ENCODE assay signal across 27 cellular contexts in the genomic region with DNA sequence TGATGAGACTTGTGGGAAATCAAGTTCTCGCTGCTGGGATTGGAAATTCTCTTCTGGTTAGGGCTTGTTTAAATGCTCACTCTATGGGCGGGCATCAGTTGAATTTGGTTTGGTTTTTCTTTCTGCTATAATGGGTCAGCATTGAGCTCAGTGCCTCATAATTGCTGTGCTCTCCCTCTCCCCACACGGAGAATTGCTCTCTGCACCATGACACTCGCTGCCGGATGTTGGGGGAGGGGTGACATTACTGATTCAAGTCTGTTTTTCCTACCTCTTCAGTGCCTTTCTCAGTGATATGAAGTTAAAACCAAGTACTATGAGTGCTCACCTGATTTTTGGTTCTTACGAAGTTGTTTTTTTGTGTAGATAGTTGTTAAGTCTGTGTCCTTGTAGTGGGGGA.
A peak's percentile ranks its signal among the peaks of the same experiment; 100 is the strongest.
DNase-seq lines count a peak whose midpoint lies in the region; ATAC-seq, FAIRE-seq and TF ChIP-seq lines count a peak whose summit lies in the region.
"Had no signal": no experiment of that assay in that cellular context is flagged by ENCODE, and none has a peak within 500 bp of the region (broad histone marks: within the 10 kb centered on the region; RNA-seq: fewer than 3 reads in every experiment).

No MANE protein-coding gene starts in this region.

- H2BK15ac ChIP-seq in H9 (ENCODE audit: low read depth, low read length): no peak overlapping the region

- H4K20me1 ChIP-seq in HepG2 (ENCODE audit: insufficient read depth, low read length) (no peaks in the 10 kb centered on the region), H9 (ENCODE audit: control insufficient read depth, insufficient read depth, insufficient read length) (no peaks in the 10 kb centered on the region), neural progenitor cell (ENCODE audit: low read depth) (no peaks in the 10 kb centered on the region)
- H4K20me1 ChIP-seq: BLaER1 had no signal

- 25% methylated on average over 6 of the region's 6 CpGs for WGBS in HepG2 (ENCODE audit: low lambda C conversion rate)
- 79% methylated on average over 4 of the region's 6 CpGs for WGBS in right lobe of liver (ENCODE audit: insufficient coverage, low coverage, low lambda C conversion rate, missing lambda C conversion rate)
- WGBS in H9 (ENCODE audit: extremely low coverage, insufficient read length, low lambda C conversion rate): no CpG with 5 or more reads among the region's 6 CpGs

- H2BK12ac ChIP-seq in H9 (ENCODE audit: insufficient read length, low read depth, low read length): no peak overlapping the region

- TF ChIP-seq RAD21 in HepG2 (CRISPR knock-in tag; IDR thresholded peaks at IDR 0.05): no peak

- H3K9me3 ChIP-seq in HepG2 (ENCODE audit: low read length): no peaks in the 10 kb centered on the region
- no peaks in the 10 kb centered on the region for H3K9me3 ChIP-seq in right lobe of liver
- no peaks in the 10 kb centered on the region for H3K9me3 ChIP-seq in H9 (ENCODE audit: control insufficient read depth, low read depth, low read length)
- no peaks in the 10 kb centered on the region for H3K9me3 ChIP-seq in neural progenitor cell (ENCODE audit: low read depth)
- H3K9me3 ChIP-seq: BE2C, BLaER1 had no signal

- no peaks in the 10 kb centered on the region for H3K79me1 ChIP-seq in H9 (ENCODE audit: insufficient read depth, low read depth, low read length, poor library complexity, severe bottlenecking)

- H2BK120ac ChIP-seq in H9 (ENCODE audit: low read depth, low read length, poor library complexity, severe bottlenecking): no peak overlapping the region

- FAIRE-seq in HepG2 (lab: Jason Lieb, UNC) (no peak), GM12892 (lab: Jason Lieb, UNC) (no peak)
- FAIRE-seq: A204.1, GM12878, GM19239 had no signal

- no peak overlapping the region for H3K56ac ChIP-seq in H9 (ENCODE audit: insufficient read length, low read depth, low read length)

- in situ Hi-C loops in HepG2 (cut with HindIII; ENCODE audit: extremely low pct_ligation_motif_present, low pct_unique_long_range_greater_than_20kb): no loop called here

- no peak overlapping the region for H4K5ac ChIP-seq in H9 (ENCODE audit: insufficient read length, low read depth, low read length)

- H3K27me3 ChIP-seq in HepG2 (ENCODE audit: control insufficient read depth in 1 of 2, insufficient read depth in 2 of 2, low read length in 2 of 2): no peaks in the 10 kb centered on the region; a peak in 1 of 5 replicates
- H3K27me3 ChIP-seq in right lobe of liver: no peaks in the 10 kb centered on the region
- H3K27me3 ChIP-seq in H9 (ENCODE audit: insufficient read depth, low read length): no peaks in the 10 kb centered on the region
- no peaks in the 10 kb centered on the region for H3K27me3 ChIP-seq in neural progenitor cell
- H3K27me3 ChIP-seq: BE2C, BLaER1 had no signal

- peaks cover 12% of the 10 kb centered on the region for H3K4me1 ChIP-seq in HepG2 (ENCODE audit: insufficient read depth, low read length)
- H3K4me1 ChIP-seq in right lobe of liver: peaks cover 0 to 13% (median 0%) of the 10 kb centered on the region in 4 donors
- no peaks in the 10 kb centered on the region for H3K4me1 ChIP-seq in H9 (ENCODE audit: insufficient read depth, low read length)
- H3K4me1 ChIP-seq in neural progenitor cell: peaks cover 25% of the 10 kb centered on the region
- H3K4me1 ChIP-seq: BLaER1 had no signal

- H3K27me3 Mint-ChIP-seq in H9 (ENCODE audit: low read depth) (no peaks in the 10 kb centered on the region), neural progenitor cell (ENCODE audit: insufficient read depth, low read depth) (peaks cover 2% of the 10 kb centered on the region)
- H3K27me3 Mint-ChIP-seq: CD4-positive, CD25-positive, alpha-beta regulatory T cell had no signal

- no peaks in the 10 kb centered on the region for H3K23me2 ChIP-seq in H9 (ENCODE audit: insufficient read length, low read depth, low read length, poor library complexity, severe bottlenecking)

- no peak overlapping the region for H3K27ac ChIP-seq in HepG2 (ENCODE audit: extremely low read length, insufficient read depth, low read length)
- H3K27ac ChIP-seq in right lobe of liver: no peak overlapping the region
- H3K27ac ChIP-seq in H9 (ENCODE audit: insufficient read length, low read depth, low read length): no peak overlapping the region
- no peak overlapping the region for H3K27ac ChIP-seq in neural progenitor cell
- H3K27ac ChIP-seq: BLaER1 had no signal

- no peaks in the 10 kb centered on the region for H3K36me3 Mint-ChIP-seq in H9 (ENCODE audit: insufficient read depth in 1 of 3, low read depth in 3 of 3)
- no peaks in the 10 kb centered on the region for H3K36me3 Mint-ChIP-seq in neural progenitor cell
- H3K36me3 Mint-ChIP-seq: CD14-positive monocyte; CD4-positive, alpha-beta memory T cell; CD4-positive, CD25-positive, alpha-beta regulatory T cell; CD8-positive, alpha-beta memory T cell had no signal

- intact Hi-C loops in HepG2 (cut with micrococcal nuclease; ENCODE audit: unreplicated experiment) (no loop called here), right lobe of liver (cut with DNase I) (no loop called here)

- no peak for DNase-seq in HepG2 (ENCODE audit: low spot score)
- DNase-seq in right lobe of liver: no peak
- no peak for DNase-seq in H9
- DNase-seq in neural progenitor cell (ENCODE audit: low spot score): no peak
- no peak for DNase-seq in dedifferentiated amniotic fluid mesenchymal stem cell (ENCODE audit: extremely low spot score)
- no peak for DNase-seq in NCI-H2171 (lab: John Stamatoyannopoulos, UW)
- DNase-seq in GM12892 (ENCODE audit: insufficient read length): no peak
- DNase-seq: 8988T; ACHN; BE2C; C1 segment of cervical spinal cord; CD4-positive, alpha-beta memory T cell; CD4-positive, CD25-positive, alpha-beta regulatory T cell; CD8-positive, alpha-beta memory T cell; COR-L47; DMS 273 treated with DMSO at 0.1 percent for 48 hours; DMS153; DMS53; DMS79; DND-41; EL; GDM1 had no signal

- ATAC-seq in HepG2: peak; percentile 72
- no peak for ATAC-seq in right lobe of liver
- ATAC-seq: GM12878 had no signal

- H3K4me1 Mint-ChIP-seq in H9: peaks cover 11 to 19% of the 10 kb centered on the region in 2 experiments
- peaks cover 22% of the 10 kb centered on the region for H3K4me1 Mint-ChIP-seq in neural progenitor cell
- H3K4me1 Mint-ChIP-seq: CD4-positive, alpha-beta memory T cell; CD4-positive, CD25-positive, alpha-beta regulatory T cell; CD8-positive, alpha-beta memory T cell had no signal

- peaks cover 0 to 3% of the 10 kb centered on the region in 2 experiments; a peak in 2 of 5 replicates for H3K9me3 Mint-ChIP-seq in H9
- no peaks in the 10 kb centered on the region for H3K9me3 Mint-ChIP-seq in neural progenitor cell
- H3K9me3 Mint-ChIP-seq: CD14-positive monocyte had no signal

- no peak overlapping the region for H3K4ac ChIP-seq in H9 (ENCODE audit: low read depth, low read length)

- TF ChIP-seq CTCF in HepG2 (CRISPR knock-in tag; IDR thresholded peaks at IDR 0.05): no peak
- no peak for TF ChIP-seq CTCF in right lobe of liver (IDR thresholded peaks at IDR 0.05)
- no peak for TF ChIP-seq CTCF in H9 (conservative IDR thresholded peaks at IDR 0.05)
- no peak for TF ChIP-seq CTCF in neural progenitor cell (IDR thresholded peaks at IDR 0.05)

- no peak overlapping the region for H2BK20ac ChIP-seq in H9 (ENCODE audit: low read depth, low read length, poor library complexity, severe bottlenecking)

- H3K9ac ChIP-seq in HepG2 (ENCODE audit: insufficient read depth, low read depth, low read length) (no peak overlapping the region), H9 (ENCODE audit: extremely low read depth, insufficient read length, low read length) (no peak overlapping the region), neural progenitor cell (no peak overlapping the region)
- H3K9ac ChIP-seq: BLaER1 had no signal

- H2AFZ ChIP-seq in HepG2 (ENCODE audit: low read length): peak overlapping the region; percentile 93
- peak overlapping the region; percentile 22 for H2AFZ ChIP-seq in H9 (ENCODE audit: low read length)
- H2AFZ ChIP-seq in neural progenitor cell (replicated peaks): peak overlapping the region; percentile 30

- H2BK5ac ChIP-seq in H9 (ENCODE audit: insufficient read length, low read length): no peak overlapping the region

- H3K27ac Mint-ChIP-seq in H9 (no peak overlapping the region; a peak in 1 of 7 replicates), neural progenitor cell (no peak overlapping the region)
- H3K27ac Mint-ChIP-seq: CD14-positive monocyte; CD4-positive, alpha-beta memory T cell; CD4-positive, CD25-positive, alpha-beta regulatory T cell; CD8-positive, alpha-beta memory T cell had no signal

- no peak overlapping the region for H2AK5ac ChIP-seq in H9 (ENCODE audit: insufficient read length, low read length)

- POLR2A ChIA-PET in HepG2 (lab: Yijun Ruan, JAX): no interaction called here

- H3F3A ChIP-seq in neural progenitor cell (ENCODE audit: low read depth): peaks cover 19% of the 10 kb centered on the region

- H3K4me2 ChIP-seq in HepG2 (ENCODE audit: low read depth, low read length) (peak overlapping the region; percentile 71), H9 (ENCODE audit: insufficient read depth, insufficient read length, low read length) (no peak overlapping the region), neural progenitor cell (no peak overlapping the region)
- H3K4me2 ChIP-seq: BLaER1 had no signal

- H3K36me3 ChIP-seq in HepG2 (replicated peaks in 1 of 2; ENCODE audit: control insufficient read depth in 1 of 2, insufficient read depth in 2 of 2, low read length in 2 of 2): no peaks in the 10 kb centered on the region
- H3K36me3 ChIP-seq in right lobe of liver: no peaks in the 10 kb centered on the region
- H3K36me3 ChIP-seq in neural progenitor cell: no peaks in the 10 kb centered on the region
- H3K36me3 ChIP-seq: BE2C, BLaER1 had no signal

- H3K79me2 ChIP-seq in HepG2 (ENCODE audit: insufficient read depth, low read length) (no peaks in the 10 kb centered on the region), H9 (ENCODE audit: insufficient read depth, low read length) (no peaks in the 10 kb centered on the region), neural progenitor cell (ENCODE audit: low read depth) (no peaks in the 10 kb centered on the region)

- H3K18ac ChIP-seq in H9 (ENCODE audit: insufficient read length, low read depth, low read length): no peak overlapping the region

- no peak overlapping the region for H3K14ac ChIP-seq in H9 (ENCODE audit: insufficient read depth, low read length)

- TF ChIP-seq POLR2A in HepG2 (IDR thresholded peaks at IDR 0.05; ENCODE audit: insufficient read depth in 1 of 2, low read depth in 2 of 2, low read length in 2 of 2): no peak
- TF ChIP-seq POLR2A in right lobe of liver (IDR thresholded peaks at IDR 0.05): no peak
- no peak for TF ChIP-seq POLR2A in GM12892 (IDR thresholded peaks at IDR 0.05; ENCODE audit: low read depth, low read length)

- no peak overlapping the region for H3K23ac ChIP-seq in H9 (ENCODE audit: insufficient read length, low read depth, low read length)

- no peak for TF ChIP-seq EP300 in HepG2 (IDR thresholded peaks at IDR 0.05; ENCODE audit: low read depth in 2 of 2, low read length in 2 of 2)
- TF ChIP-seq EP300 in HepG2 (CRISPR knock-in tag; IDR thresholded peaks at IDR 0.05; ENCODE audit: borderline replicate concordance): no peak

- CTCF ChIA-PET in HepG2 (lab: Yijun Ruan, JAX; ENCODE audit: low intra/inter-chr PET ratio, low total read pairs): no interaction called here

- H3K4me3 Mint-ChIP-seq in H9: no peak overlapping the region
- no peak overlapping the region for H3K4me3 Mint-ChIP-seq in neural progenitor cell
- H3K4me3 Mint-ChIP-seq: CD14-positive monocyte; CD4-positive, alpha-beta memory T cell; CD4-positive, CD25-positive, alpha-beta regulatory T cell; CD8-positive, alpha-beta memory T cell had no signal

- BruUV-seq in HepG2 (replicated peaks; lab: Mats Ljungman, UMichigan): no TSS peak

- no peak overlapping the region for H3T11ph ChIP-seq in H9 (ENCODE audit: low read length)

- no peak overlapping the region for H4K91ac ChIP-seq in H9 (ENCODE audit: insufficient read length, low read depth, low read length)

- H3K4me3 ChIP-seq in HepG2 (replicated peaks in 1 of 3; ENCODE audit: insufficient read depth in 1 of 3, low read depth in 2 of 3, low read length in 3 of 3): peak overlapping the region; percentile 30 to 55 (median 44); a peak in 5 of 6 replicates
- no peak overlapping the region for H3K4me3 ChIP-seq in right lobe of liver
- H3K4me3 ChIP-seq in neural progenitor cell: no peak overlapping the region
- H3K4me3 ChIP-seq: BLaER1, GM12878 had no signal

- no peak overlapping the region for H4K8ac ChIP-seq in H9 (replicated peaks; ENCODE audit: insufficient read length, low read depth, low read length)

Comparison
In these comparisons a context has a peak if more than half of its experiments do, and no peak if none do; other contexts are left out.
1. H3K4me3 ChIP-seq: peak in HepG2 (3 of 3); none in right lobe of liver (0 of 3) and neural progenitor cell (single experiment).
2. H2AFZ ChIP-seq: peak in every context shown above with its lines; median percentile 93 in HepG2; 30 in neural progenitor cell; 22 in H9.